Comparison of ENCODE assay signal across 22 cellular contexts in the genomic region with DNA sequence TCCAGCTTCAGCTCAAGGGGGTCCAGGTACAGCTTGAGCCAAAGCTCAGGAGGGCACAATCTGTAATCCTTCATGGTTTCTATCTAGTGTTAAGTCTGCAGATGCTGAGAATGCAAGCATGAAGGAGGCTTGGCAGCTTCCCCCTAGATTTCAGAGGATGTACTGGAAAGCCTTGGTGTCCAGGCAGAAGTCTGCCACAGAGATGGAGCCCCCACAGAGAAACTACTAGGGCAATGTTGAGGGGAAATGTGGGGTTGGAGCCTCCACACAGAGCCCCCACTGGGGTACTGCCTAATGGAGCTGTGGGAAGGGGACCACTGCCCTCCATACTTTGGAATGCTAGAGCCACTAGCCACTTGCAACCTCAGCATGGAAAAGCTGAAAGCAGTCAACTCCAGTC. TPM values are rescaled to one million over a fixed set of nuclear protein-coding genes. Genes with fewer than 3 reads are reported as not detected.
DNase-seq lines count a peak whose midpoint lies in the region; ATAC-seq, FAIRE-seq and TF ChIP-seq lines count a peak whose summit lies in the region.
"Had no signal": no experiment of that assay in that cellular context is flagged by ENCODE, and none has a peak within 500 bp of the region (broad histone marks: within the 10 kb centered on the region; RNA-seq: fewer than 3 reads in every experiment).

No MANE protein-coding gene starts in this region.

- H3K9me3 ChIP-seq in DND-41 (ENCODE audit: insufficient read depth, low read length, severe bottlenecking) (peaks cover 30% of the 10 kb centered on the region), GM12878 (replicated peaks; ENCODE audit: control insufficient read depth, insufficient read depth, low read length) (peaks cover 9% of the 10 kb centered on the region; the same call in 2 of the 3 replicates), subcutaneous abdominal adipose tissue (ENCODE audit: control insufficient read depth in 5 of 5, low read length in 5 of 5) (peaks cover 0 to 17% (median 9%) of the 10 kb centered on the region in 5 donors)

- H3K27me3 ChIP-seq in DND-41 (ENCODE audit: insufficient read depth, low read length, poor library complexity) (no peaks in the 10 kb centered on the region), GM12878 (replicated peaks in 1 of 2; ENCODE audit: control insufficient read depth in 2 of 2, insufficient read depth in 2 of 2, low read length in 1 of 2) (no peaks in the 10 kb centered on the region), subcutaneous abdominal adipose tissue (ENCODE audit: control insufficient read depth in 5 of 5, insufficient read depth in 4 of 5, low read length in 5 of 5) (no peaks in the 10 kb centered on the region)
- H3K27me3 ChIP-seq: BLaER1 treated with 17β-estradiol and CSF1 and Interleukin-3, amounts not matched to agents 10 nM and 100 nM had no signal

- RAD21 ChIA-PET in GM12878 (lab: Charles Lee; ENCODE audit: unreplicated experiment) = no interaction called here

- H3K36me3 ChIP-seq in DND-41 (ENCODE audit: insufficient read depth, low read length) (peaks cover 15% of the 10 kb centered on the region), GM12878 (ENCODE audit: control insufficient read depth in 2 of 2, insufficient read depth in 2 of 2, low read length in 1 of 2) (peaks cover 0 to 3% of the 10 kb centered on the region in 2 experiments; a peak in 1 of 4 replicates), subcutaneous abdominal adipose tissue (ENCODE audit: control insufficient read depth in 5 of 5, insufficient read depth in 5 of 5, low read length in 5 of 5) (peaks cover 19 to 54% (median 25%) of the 10 kb centered on the region in 5 donors)

- TF ChIP-seq POLR2A in NB4 (IDR thresholded peaks at IDR 0.05; ENCODE audit: extremely low read depth, insufficient read length) (no peak), GM12878 (IDR thresholded peaks at IDR 0.05; ENCODE audit: low read depth, low read length) (no peak)

- TF ChIP-seq EP300 in GM12878 (IDR thresholded peaks at IDR 0.05; ENCODE audit: borderline replicate concordance in 1 of 2, control insufficient read depth in 1 of 2, low read depth in 2 of 2, low read length in 2 of 2) = no peak

- H3K27ac ChIP-seq in DND-41 (ENCODE audit: low read length) (no peak overlapping the region), GM12878 (ENCODE audit: control insufficient read depth, insufficient read depth) (no peak overlapping the region), subcutaneous abdominal adipose tissue (ENCODE audit: low read depth, low read length) (no peak overlapping the region), coronary artery (no peak overlapping the region)
- H3K27ac ChIP-seq: 22Rv1; A549; BLaER1 treated with 17β-estradiol and CSF1 and Interleukin-3, amounts not matched to agents 10 nM and 100 nM; C4-2B had no signal

- CTCF ChIA-PET in GM12878 (lab: Yijun Ruan, JAX) = interaction anchor here (1.2 kb wide), 1 partner anchor 10 kb away, joined by 3 read pairs; no protein-coding TSS in a partner anchor

- intact Hi-C loops in GM12878 (cut with micrococcal nuclease; ENCODE audit: unreplicated experiment) = no loop called here

- H3K4me3 ChIP-seq in DND-41 (ENCODE audit: low read depth in 1 of 2, low read length in 2 of 2) (no peak overlapping the region), NB4 (ENCODE audit: low read depth, low read length) (no peak overlapping the region), GM12878 (no peak overlapping the region), subcutaneous abdominal adipose tissue (ENCODE audit: low read depth in 1 of 5, low read length in 5 of 5) (peak overlapping the region in 3 of 5 donors; percentile 7 to 47 (median 22)), coronary artery (no peak overlapping the region)
- H3K4me3 ChIP-seq: A549 had no signal

- H2AFZ ChIP-seq in DND-41 (ENCODE audit: low read depth, low read length) = no peak overlapping the region
- no peak overlapping the region for H2AFZ ChIP-seq in GM12878 (ENCODE audit: control insufficient read depth, low read depth, low read length)

- H3K9ac ChIP-seq in DND-41 (ENCODE audit: low read depth, low read length) (no peak overlapping the region), GM12878 (ENCODE audit: control insufficient read depth, insufficient read depth, low read length) (no peak overlapping the region), subcutaneous abdominal adipose tissue (ENCODE audit: low read length in 5 of 5) (no peak overlapping the region)
- H3K9ac ChIP-seq: BLaER1 treated with 17β-estradiol and CSF1 and Interleukin-3, amounts not matched to agents 10 nM and 100 nM had no signal

- no peak for ATAC-seq in DND-41 (ENCODE audit: insufficient read depth, low read depth)
- no peak for ATAC-seq in GM12878
- ATAC-seq in HG03571 (IDR thresholded peaks at IDR 0.05; ENCODE audit: unreplicated experiment) = no peak
- ATAC-seq in HG02588 (IDR thresholded peaks at IDR 0.05; ENCODE audit: unreplicated experiment) = no peak
- ATAC-seq: A549; CD8-positive, alpha-beta T cell had no signal

- H3K79me2 ChIP-seq in DND-41 (ENCODE audit: insufficient read depth, low read length) = no peaks in the 10 kb centered on the region
- no peaks in the 10 kb centered on the region for H3K79me2 ChIP-seq in GM12878 (ENCODE audit: control insufficient read depth, insufficient read depth, low read length)

- POLR2A ChIA-PET in GM12878 (lab: Charles Lee) = no interaction called here

- TF ChIP-seq RAD21 in GM12878 (IDR thresholded peaks at IDR 0.05; ENCODE audit: insufficient read depth, low read depth, low read length) = no peak

- H4K20me1 ChIP-seq in DND-41 (ENCODE audit: insufficient read depth, low read length) (no peaks in the 10 kb centered on the region), GM12878 (ENCODE audit: control insufficient read depth, insufficient read depth) (no peaks in the 10 kb centered on the region)
- H4K20me1 ChIP-seq: BLaER1 treated with 17β-estradiol and CSF1 and Interleukin-3, amounts not matched to agents 10 nM and 100 nM had no signal

- H3K4me2 ChIP-seq in DND-41 (ENCODE audit: insufficient read depth, low read length) (no peak overlapping the region), GM12878 (ENCODE audit: control insufficient read depth, insufficient read depth) (no peak overlapping the region)
- H3K4me2 ChIP-seq: A549; BLaER1 treated with 17β-estradiol and CSF1 and Interleukin-3, amounts not matched to agents 10 nM and 100 nM had no signal

- in situ Hi-C loops in GM12878 (cut with MboI) = no loop called here

- no TSS peak for BruUV-seq in GM12878 (replicated peaks; lab: Mats Ljungman, UMichigan)

- no peak for FAIRE-seq in GM12878 (lab: Jason Lieb, UNC)
- FAIRE-seq: D721Med, GM12891, GM19239 had no signal

- DNase-seq in DND-41 (peak; percentile 11), NB4 (ENCODE audit: low read depth) (peak; percentile 50), GM12878 (ENCODE audit: low read depth, low spot score) (no peak), coronary artery (ENCODE audit: low spot score) (no peak)
- DNase-seq: AML-193; Caco-2; Calu3; CD4-positive, alpha-beta T cell; CD8-positive, alpha-beta T cell; DMS79 treated with DMSO at 0.1 percent for 48 hours; EL; GDM1 had no signal

- TF ChIP-seq CTCF in DND-41 (IDR thresholded peaks at IDR 0.05; ENCODE audit: borderline replicate concordance, extremely low read depth, low read length, poor library complexity, severe bottlenecking) (no peak), NB4 (IDR thresholded peaks at IDR 0.05; ENCODE audit: low read depth, low read length) (no peak), GM12878 (IDR thresholded peaks at IDR 0.05 in 2 of 3, conservative IDR thresholded peaks at IDR 0.05 in 1 of 3; ENCODE audit: control insufficient read depth in 2 of 3, extremely low read depth in 1 of 3, insufficient read depth in 1 of 3, low read depth in 3 of 3, low read length in 3 of 3) (no peak), coronary artery (IDR thresholded peaks at IDR 0.05) (no peak)

- H3K4me1 ChIP-seq in DND-41 (ENCODE audit: insufficient read depth, low read length) (no peaks in the 10 kb centered on the region), GM12878 (ENCODE audit: control insufficient read depth, insufficient read depth, low read length) (no peaks in the 10 kb centered on the region), subcutaneous abdominal adipose tissue (ENCODE audit: control insufficient read depth in 5 of 5, insufficient read depth in 5 of 5, low read length in 5 of 5) (peaks cover 0 to 4% (median 0%) of the 10 kb centered on the region in 5 donors)
- H3K4me1 ChIP-seq: A549; BLaER1 treated with 17β-estradiol and CSF1 and Interleukin-3, amounts not matched to agents 10 nM and 100 nM; Caco-2 had no signal

- SMC1A ChIA-PET in GM12878 (lab: Charles Lee; ENCODE audit: uncharacterized antibody, unreplicated experiment) = interaction anchor here (1.3 kb wide), 1 partner anchor 10 kb away, joined by 5 read pairs; no protein-coding TSS in a partner anchor

RNA-seq across cellular contexts. Expression of gene ZNF25, which starts 11.4 kb away (rescaled TPM):
- total RNA-seq in GM12878 (2013; cell fraction: nucleolus; rRNA removed) = 13.9 and 15.0 TPM in 2 replicates
- 3.4 and 4.4 TPM in 2 replicates for total RNA-seq in GM12878 (2014; rRNA removed)
- total RNA-seq in GM12878 (2014; rRNA removed; fragmentation: Illumina TruSeq; extraction: Trizol) = 5.3 and 5.4 TPM in 2 replicates
- 3.4 and 4.8 TPM in 2 replicates for total RNA-seq in GM12878 (2021)
- polyA plus RNA-seq in GM12878 (2011; ENCODE audit: low read depth) = 1.8 TPM
- 6.8 and 11.3 TPM in 2 replicates for polyA plus RNA-seq in GM12878 (2011; rRNA removed)
- polyA plus RNA-seq in GM12878 (2011; cell fraction: cytosol; rRNA removed) = 2.5 and 2.8 TPM in 2 replicates
- 4.7 and 5.6 TPM in 2 replicates for polyA plus RNA-seq in GM12878 (2011; cell fraction: nucleus; rRNA removed)
- polyA plus RNA-seq in GM12878 (2012) = 2.8 and 3.6 TPM in 2 replicates
- polyA plus RNA-seq in GM12878 (2014; fragmentation: Illumina TruSeq; extraction: Trizol) = 4.6 and 6.2 TPM in 2 replicates
- 1 to 10 TPM; 1.0 to 1.5 TPM for polyA plus RNA-seq in GM12878 (2014; fragmentation: Nextera tagmentation; extraction: Ambion mirVana)
- polyA plus RNA-seq in GM12878 (2014; rRNA removed) = 2.7 and 3.0 TPM in 2 replicates
- polyA plus RNA-seq in GM12878 (2016; fragmentation: Nextera tagmentation; extraction: Ambion mirVana) = 1 to 10 TPM; 2.8 to 2.9 TPM
- 3.9 and 4.8 TPM in 2 replicates for polyA minus RNA-seq in GM12878 (2011; rRNA and poly(A)+ RNA removed)
- polyA minus RNA-seq in GM12878 (2011; cell fraction: cytosol; rRNA and poly(A)+ RNA removed) = 2.1 and 2.3 TPM in 2 replicates
- polyA minus RNA-seq in GM12878 (2011; cell fraction: nucleus; rRNA and poly(A)+ RNA removed) = 1.2 and 1.5 TPM in 2 replicates

RNA-seq across cellular contexts. Expression of gene ZNF33A, which starts 45.5 kb away (rescaled TPM):
- total RNA-seq in GM12878 (2013; cell fraction: nucleolus; rRNA removed) = 99.4 and 103 TPM in 2 replicates
- total RNA-seq in GM12878 (2014; rRNA removed) (18.9 and 22.2 TPM in 2 replicates), GM12878 (2014; rRNA removed; fragmentation: Illumina TruSeq; extraction: Trizol) (29.9 and 30.5 TPM in 2 replicates), GM12878 (2021) (17.7 and 17.9 TPM in 2 replicates)
- 12.3 TPM for polyA plus RNA-seq in GM12878 (2011; ENCODE audit: low read depth)
- polyA plus RNA-seq in GM12878 (2011; rRNA removed) (22.5 and 36.5 TPM in 2 replicates), GM12878 (2014; fragmentation: Illumina TruSeq; extraction: Trizol) (21.6 and 27.9 TPM in 2 replicates), GM12878 (2014; fragmentation: Nextera tagmentation; extraction: Ambion mirVana) (10 to 100 TPM in 1 of 2 experiments, 1 to 10 TPM in 1; 9.8 to 12.1 TPM), GM12878 (2014; rRNA removed) (13.3 and 17.3 TPM in 2 replicates), GM12878 (2016; fragmentation: Nextera tagmentation; extraction: Ambion mirVana) (10 to 100 TPM; 16.6 to 22.4 TPM)
- polyA plus RNA-seq in GM12878 (2011; cell fraction: cytosol; rRNA removed) = 8.4 and 9.2 TPM in 2 replicates
- 15.3 and 17.8 TPM in 2 replicates for polyA plus RNA-seq in GM12878 (2011; cell fraction: nucleus; rRNA removed)
- polyA plus RNA-seq in GM12878 (2012) = 9.1 and 10.3 TPM in 2 replicates
- 30.7 and 31.7 TPM in 2 replicates for polyA minus RNA-seq in GM12878 (2011; rRNA and poly(A)+ RNA removed)
- 6.9 and 9.4 TPM in 2 replicates for polyA minus RNA-seq in GM12878 (2011; cell fraction: cytosol; rRNA and poly(A)+ RNA removed)
- 20.4 and 36.5 TPM in 2 replicates for polyA minus RNA-seq in GM12878 (2011; cell fraction: nucleus; rRNA and poly(A)+ RNA removed)

Comparison
In these comparisons a context has a peak if more than half of its experiments do, and no peak if none do; other contexts are left out.
1. DNase-seq: peak in DND-41 (single experiment) and NB4 (single experiment); none in GM12878 (single experiment) and coronary artery (single experiment).
2. H3K4me3 ChIP-seq: peak in subcutaneous abdominal adipose tissue (3 of 5); none in DND-41 (0 of 2), NB4 (single experiment), GM12878 (single experiment) and coronary artery (single experiment).